In genomic region chr16:54582631-54583250, GRCh38 we compare ENCODE assay signal across 17 cellular contexts.
DNase-seq lines count a peak whose midpoint lies in the region; ATAC-seq and TF ChIP-seq lines count a peak whose summit lies in the region.
"Had no signal": no experiment of that assay in that cellular context is flagged by ENCODE, and none has a peak within 500 bp of the region (broad histone marks: within the 10 kb centered on the region; RNA-seq: fewer than 3 reads in every experiment).

No MANE protein-coding gene starts in this region.

- ATAC-seq in GM18498 (IDR thresholded peaks at IDR 0.05; ENCODE audit: unreplicated experiment) = no peak
- ATAC-seq: GM23338, HepG2, K562, SK-N-SH treated with all-trans-retinoic acid at 6 μM for 48 hours had no signal

- H3K36me3 Mint-ChIP-seq in nephron progenitor cell (ENCODE audit: low read depth) = no peaks in the 10 kb centered on the region

- H3K4me3 Mint-ChIP-seq in nephron progenitor cell = no peak overlapping the region
- H3K4me3 Mint-ChIP-seq: CD4-positive, alpha-beta T cell; GM23338 had no signal

- no peaks in the 10 kb centered on the region for H3K9me3 Mint-ChIP-seq in nephron progenitor cell
- H3K9me3 Mint-ChIP-seq: CD4-positive, alpha-beta T cell; GM23338 had no signal

- H3K27me3 Mint-ChIP-seq in nephron progenitor cell (ENCODE audit: low read depth, poor library complexity) = peaks cover 15% of the 10 kb centered on the region

- DNase-seq in DMS 273 (lab: John Stamatoyannopoulos, UW; ENCODE audit: unreplicated experiment) (peak; percentile 94), DMS 273 treated with DMSO at 0.1 percent for 48 hours (lab: John Stamatoyannopoulos, UW) (peak; percentile 90), NCI-H69 (lab: John Stamatoyannopoulos, UW) (peak; percentile 61), nephron progenitor cell (peak; percentile 19), activated gamma-delta T cell treated with Interleukin-2 at 50 U/mL for 16 hours (no peak), COLO829 (ENCODE audit: low spot score) (no peak)
- DNase-seq: ACHN; Calu3; CD4-positive, alpha-beta T cell; MG63; NCI-H187 treated with DMSO at 0.1 percent for 48 hours; Peyer's patch had no signal

- peaks cover 34% of the 10 kb centered on the region for H3K4me1 Mint-ChIP-seq in nephron progenitor cell

- H3K27ac Mint-ChIP-seq in nephron progenitor cell = peak overlapping the region; percentile 54
- H3K27ac Mint-ChIP-seq: CD4-positive, alpha-beta T cell; GM23338 had no signal

- TF ChIP-seq CTCF in nephron progenitor cell (IDR thresholded peaks at IDR 0.05) = no peak

Comparison
In these comparisons a context has a peak if more than half of its experiments do, and no peak if none do; other contexts are left out.
1. DNase-seq: peak in DMS 273 (single experiment), DMS 273 treated with DMSO at 0.1 percent for 48 hours (single experiment), NCI-H69 (single experiment) and nephron progenitor cell (single experiment); none in activated gamma-delta T cell treated with Interleukin-2 at 50 U/mL for 16 hours (single experiment) and COLO829 (single experiment).